In genomic region chr19:33861950-33862349, GRCh38 we compare ENCODE assay signal across 23 cellular contexts.
DNase-seq lines count a peak whose midpoint lies in the region; ATAC-seq, FAIRE-seq and TF ChIP-seq lines count a peak whose summit lies in the region.
"Had no signal": no experiment of that assay in that cellular context is flagged by ENCODE, and none has a peak within 500 bp of the region (broad histone marks: within the 10 kb centered on the region; RNA-seq: fewer than 3 reads in every experiment).

No MANE protein-coding gene starts in this region.

- intact Hi-C loops in left ventricle myocardium superior (cut with micrococcal nuclease), result no loop called here
- intact Hi-C loops in body of pancreas (cut with DNase I), result no loop called here
- intact Hi-C loops in pancreas (cut with DNase I), result no loop called here
- intact Hi-C loops in HepG2 (cut with micrococcal nuclease; ENCODE audit: unreplicated experiment), result no loop called here

- no peak overlapping the region for H3K9ac ChIP-seq in HepG2 (ENCODE audit: insufficient read depth, low read depth, low read length)

- H3K27me3 ChIP-seq in right atrium auricular region (no peaks in the 10 kb centered on the region), body of pancreas (no peaks in the 10 kb centered on the region), pancreas (no peaks in the 10 kb centered on the region), HepG2 (ENCODE audit: control insufficient read depth in 1 of 2, insufficient read depth in 2 of 2, low read length in 2 of 2) (peaks cover 1 to 26% of the 10 kb centered on the region in 2 experiments; a peak in 3 of 5 replicates)

- TF ChIP-seq EP300 in HepG2 (IDR thresholded peaks at IDR 0.05; ENCODE audit: low read depth in 2 of 2, low read length in 2 of 2) (no peak), HepG2 (CRISPR knock-in tag; IDR thresholded peaks at IDR 0.05; ENCODE audit: borderline replicate concordance) (no peak)

- DNase-seq in right atrium auricular region (ENCODE audit: low spot score), result peak; percentile 52
- no peak for DNase-seq in left ventricle myocardium superior
- peak; percentile 19 to 52 (median 28) for DNase-seq in body of pancreas
- DNase-seq in pancreas, result peak in 2 of 6 donors; percentile 45 to 55
- peak; percentile 19 for DNase-seq in ureter (ENCODE audit: low spot score)
- DNase-seq in HepG2 (ENCODE audit: low spot score), result no peak
- DNase-seq in NCI-H1092 (lab: John Stamatoyannopoulos, UW), result no peak
- no peak for DNase-seq in GM03348 (ENCODE audit: low spot score)
- DNase-seq: 8988T; ACHN; AML-193; C1 segment of cervical spinal cord; Calu3; CD4-positive, alpha-beta memory T cell; COR-L47; DMS53; DMS79 treated with DMSO at 0.1 percent for 48 hours; GF-D8; GOT3 had no signal

- CTCF ChIA-PET in HepG2 (lab: Yijun Ruan, JAX; ENCODE audit: low intra/inter-chr PET ratio, low total read pairs), result no interaction called here

- 20 to 54% methylated on average over 1 to 3 of the region's 3 CpGs for WGBS in body of pancreas, 2 donors
- WGBS in pancreas, 2 donors, result 68 to 75% methylated on average over 3 of the region's 3 CpGs
- 43% methylated on average over 2 of the region's 3 CpGs for WGBS in HepG2 (ENCODE audit: low lambda C conversion rate)

- H3K9me3 ChIP-seq in right atrium auricular region (no peaks in the 10 kb centered on the region), body of pancreas (no peaks in the 10 kb centered on the region), pancreas (no peaks in the 10 kb centered on the region), HepG2 (ENCODE audit: low read length) (no peaks in the 10 kb centered on the region)
- H3K9me3 ChIP-seq: A549, HAP-1 had no signal

- H3K27ac ChIP-seq in right atrium auricular region, result no peak overlapping the region
- H3K27ac ChIP-seq in body of pancreas, result no peak overlapping the region
- H3K27ac ChIP-seq in pancreas, result no peak overlapping the region
- H3K27ac ChIP-seq in HepG2 (ENCODE audit: extremely low read length, insufficient read depth, low read length), result no peak overlapping the region
- H3K27ac ChIP-seq: A549 had no signal

- H3K4me3 ChIP-seq in right atrium auricular region (no peak overlapping the region), body of pancreas (no peak overlapping the region), pancreas (no peak overlapping the region), HepG2 (replicated peaks in 1 of 3; ENCODE audit: insufficient read depth in 1 of 3, low read depth in 2 of 3, low read length in 3 of 3) (no peak overlapping the region)
- H3K4me3 ChIP-seq: A549, HAP-1 had no signal

- H3K4me1 ChIP-seq in right atrium auricular region, result no peaks in the 10 kb centered on the region
- H3K4me1 ChIP-seq in body of pancreas, result peaks cover 9% of the 10 kb centered on the region
- no peaks in the 10 kb centered on the region for H3K4me1 ChIP-seq in pancreas
- no peaks in the 10 kb centered on the region for H3K4me1 ChIP-seq in HepG2 (ENCODE audit: insufficient read depth, low read length)
- H3K4me1 ChIP-seq: A549, HAP-1 had no signal

- no peaks in the 10 kb centered on the region for H3K36me3 ChIP-seq in right atrium auricular region
- H3K36me3 ChIP-seq in body of pancreas (replicated peaks in 1 of 2; ENCODE audit: insufficient read depth in 1 of 2, low read depth in 2 of 2), result no peaks in the 10 kb centered on the region
- H3K36me3 ChIP-seq in pancreas, result no peaks in the 10 kb centered on the region
- no peaks in the 10 kb centered on the region for H3K36me3 ChIP-seq in HepG2 (replicated peaks in 1 of 2; ENCODE audit: control insufficient read depth in 1 of 2, insufficient read depth in 2 of 2, low read length in 2 of 2)
- H3K36me3 ChIP-seq: HAP-1 had no signal

- no peaks in the 10 kb centered on the region for H4K20me1 ChIP-seq in HepG2 (ENCODE audit: insufficient read depth, low read length)

- no peak for ATAC-seq in left ventricle myocardium superior
- peak; percentile 53 for ATAC-seq in body of pancreas
- peak; percentile 38 to 69 (median 61) for ATAC-seq in pancreas
- no peak for ATAC-seq in HepG2
- ATAC-seq: A549 had no signal

- H2AFZ ChIP-seq in HepG2 (ENCODE audit: low read length), result no peak overlapping the region

- TF ChIP-seq CTCF in right atrium auricular region (IDR thresholded peaks at IDR 0.05) (no peak), body of pancreas (IDR thresholded peaks at IDR 0.05) (no peak), pancreas (IDR thresholded peaks at IDR 0.05) (no peak), HepG2 (CRISPR knock-in tag; IDR thresholded peaks at IDR 0.05) (no peak)

- no peak overlapping the region for H3K4me2 ChIP-seq in HepG2 (ENCODE audit: low read depth, low read length)
- H3K4me2 ChIP-seq: A549 had no signal

- TF ChIP-seq RAD21 in HepG2 (CRISPR knock-in tag; IDR thresholded peaks at IDR 0.05), result no peak

- no peaks in the 10 kb centered on the region for H3K79me2 ChIP-seq in HepG2 (ENCODE audit: insufficient read depth, low read length)

- no TSS peak for BruUV-seq in HepG2 (replicated peaks; lab: Mats Ljungman, UMichigan)

- TF ChIP-seq POLR2A in body of pancreas (IDR thresholded peaks at IDR 0.05) (no peak), HepG2 (IDR thresholded peaks at IDR 0.05; ENCODE audit: insufficient read depth in 1 of 2, low read depth in 2 of 2, low read length in 2 of 2) (no peak)

- in situ Hi-C loops in HepG2 (cut with HindIII; ENCODE audit: extremely low pct_ligation_motif_present, low pct_unique_long_range_greater_than_20kb), result no loop called here

- POLR2A ChIA-PET in HepG2 (lab: Yijun Ruan, JAX), result no interaction called here

- FAIRE-seq in pancreas (lab: Jason Lieb, UNC) (no peak), HepG2 (lab: Jason Lieb, UNC) (no peak)
- FAIRE-seq: A549, GM12892, H54 had no signal

TF ChIP-seq in HepG2, 621 proteins besides CTCF, POLR2A, EP300 and RAD21 (continues in another document):
- TF ChIP-seq ZNF772 (CRISPR knock-in tag; IDR thresholded peaks at IDR 0.05) (no peak), TBX3 (IDR thresholded peaks at IDR 0.05; ENCODE audit: borderline replicate concordance) (no peak), SMARCE1 (IDR thresholded peaks at IDR 0.05; ENCODE audit: borderline replicate concordance) (no peak), ELF4 (CRISPR knock-in tag; IDR thresholded peaks at IDR 0.05; ENCODE audit: borderline replicate concordance) (no peak), TP53 (CRISPR knock-in tag; conservative IDR thresholded peaks at IDR 0.05) (no peak), HCFC1 (IDR thresholded peaks at IDR 0.05; ENCODE audit: low read depth, low read length) (no peak), SNAI1 (CRISPR knock-in tag; IDR thresholded peaks at IDR 0.05; ENCODE audit: borderline replicate concordance) (no peak), ZNF512 (CRISPR knock-in tag; IDR thresholded peaks at IDR 0.05) (no peak), SP2 (CRISPR knock-in tag; IDR thresholded peaks at IDR 0.05) (no peak), HHEX (CRISPR knock-in tag; IDR thresholded peaks at IDR 0.05) (no peak), HNF1B (CRISPR knock-in tag; IDR thresholded peaks at IDR 0.05) (no peak), TRIM22 (IDR thresholded peaks at IDR 0.05) (no peak), RBFOX2 (IDR thresholded peaks at IDR 0.05; ENCODE audit: low read depth, low read length) (no peak), SP1 (IDR thresholded peaks at IDR 0.05) (no peak), SP1 (CRISPR knock-in tag; IDR thresholded peaks at IDR 0.05) (no peak), ZBTB7A (CRISPR knock-in tag; IDR thresholded peaks at IDR 0.05) (no peak), IKZF5 (CRISPR knock-in tag; IDR thresholded peaks at IDR 0.05) (no peak)

Comparison
In these comparisons a context has a peak if more than half of its experiments do, and no peak if none do; other contexts are left out.
1. DNase-seq: peak in right atrium auricular region (single experiment), body of pancreas (4 of 4) and ureter (single experiment); none in left ventricle myocardium superior (single experiment), HepG2 (single experiment), NCI-H1092 (single experiment) and GM03348 (single experiment).
2. ATAC-seq: peak in body of pancreas (single experiment) and pancreas (4 of 4); none in left ventricle myocardium superior (single experiment) and HepG2 (single experiment).